Comparison of ENCODE assay signal across 15 cellular contexts in genomic region chr5:123538670-123539459, GRCh38. TPM values are rescaled to one million over a fixed set of nuclear protein-coding genes. Genes with fewer than 3 reads are reported as not detected.
DNase-seq lines count a peak whose midpoint lies in the region; ATAC-seq and TF ChIP-seq lines count a peak whose summit lies in the region.
"Had no signal": no experiment of that assay in that cellular context is flagged by ENCODE, and none has a peak within 500 bp of the region (broad histone marks: within the 10 kb centered on the region; RNA-seq: fewer than 3 reads in every experiment).

No MANE protein-coding gene starts in this region.

- H3K4me3 Mint-ChIP-seq in stimulated activated naive B cell treated with anti-CD40 and anti-IgM and Interleukin-4, amounts not matched to agents 10 μg/mL and 1 μg/mL and 100 μg/mL, for 72 hours, result no peak overlapping the region
- H3K4me3 Mint-ChIP-seq in osteocyte (ENCODE audit: unreplicated experiment), result no peak overlapping the region

- H3K27ac ChIP-seq in WERI-Rb-1 (peak overlapping the region; percentile 36), iPS-20b (ENCODE audit: low read length) (no peak overlapping the region)
- H3K27ac ChIP-seq: hepatocyte, SJCRH30, transverse colon had no signal

- intact Hi-C loops in left ventricle myocardium superior (cut with micrococcal nuclease) (loop anchor here (10.0 kb wide), 1 partner anchor 56 kb away; no protein-coding TSS in a partner anchor), Right ventricle myocardium inferior (cut with DNase I) (no loop called here)

- H3K36me3 Mint-ChIP-seq in stimulated activated naive B cell treated with anti-CD40 and anti-IgM and Interleukin-4, amounts not matched to agents 10 μg/mL and 1 μg/mL and 100 μg/mL, for 72 hours, result peaks cover 9 to 16% of the 10 kb centered on the region in 2 donors
- no peaks in the 10 kb centered on the region for H3K36me3 Mint-ChIP-seq in osteocyte (ENCODE audit: unreplicated experiment)

- H3K4me1 ChIP-seq in iPS-20b (ENCODE audit: insufficient read depth, low read length), result peaks cover 21% of the 10 kb centered on the region

- peak overlapping the region; percentile 80 for H3K27ac Mint-ChIP-seq in stimulated activated naive B cell treated with anti-CD40 and anti-IgM and Interleukin-4, amounts not matched to agents 10 μg/mL and 1 μg/mL and 100 μg/mL, for 72 hours
- H3K27ac Mint-ChIP-seq in osteocyte (ENCODE audit: unreplicated experiment), result no peak overlapping the region

- H3K27me3 Mint-ChIP-seq in stimulated activated naive B cell treated with anti-CD40 and anti-IgM and Interleukin-4, amounts not matched to agents 10 μg/mL and 1 μg/mL and 100 μg/mL, for 72 hours, result no peaks in the 10 kb centered on the region
- H3K27me3 Mint-ChIP-seq in osteocyte (ENCODE audit: unreplicated experiment), result no peaks in the 10 kb centered on the region

- H3K9ac ChIP-seq in iPS-20b (ENCODE audit: low read depth, low read length), result peak overlapping the region; percentile 16; the same call in 1 of the 2 replicates

- in situ Hi-C loops in G401 (cut with HindIII; ENCODE audit: low sequenced_read_pairs), result no loop called here

- H3K9me3 Mint-ChIP-seq in stimulated activated naive B cell treated with anti-CD40 and anti-IgM and Interleukin-4, amounts not matched to agents 10 μg/mL and 1 μg/mL and 100 μg/mL, for 72 hours, result peaks cover 0 to 2% of the 10 kb centered on the region in 2 donors
- H3K9me3 Mint-ChIP-seq in osteocyte (ENCODE audit: unreplicated experiment), result no peaks in the 10 kb centered on the region

- DNase-seq in left ventricle myocardium superior, result no peak
- no peak for DNase-seq in Right ventricle myocardium inferior (ENCODE audit: missing footprints)
- DNase-seq in WERI-Rb-1, result peak; percentile 53
- no peak for DNase-seq in stimulated activated naive B cell treated with anti-CD40 and anti-IgM and Interleukin-4, amounts not matched to agents 10 μg/mL and 1 μg/mL and 100 μg/mL, for 72 hours
- DNase-seq in hypothalamus (lab: John Stamatoyannopoulos, UW), result no peak
- no peak for DNase-seq in osteocyte (ENCODE audit: extremely low spot score, unreplicated experiment)
- no peak for DNase-seq in G401 (ENCODE audit: low spot score)
- DNase-seq: caudate nucleus, DMS53, NCI-H187 treated with DMSO at 0.1 percent for 48 hours, posterior cingulate gyrus, transverse colon had no signal

- ATAC-seq in left ventricle myocardium superior (peak; percentile 27), Right ventricle myocardium inferior (no peak)
- no peak for ATAC-seq in stimulated activated naive B cell treated with anti-CD40 and anti-IgM and Interleukin-4, amounts not matched to agents 10 μg/mL and 1 μg/mL and 100 μg/mL, for 72 hours (replicated peaks)

- H3K9me3 ChIP-seq in WERI-Rb-1 (ENCODE audit: severe bottlenecking) (no peaks in the 10 kb centered on the region), iPS-20b (ENCODE audit: insufficient read depth, low read depth, low read length) (no peaks in the 10 kb centered on the region)
- H3K9me3 ChIP-seq: SJCRH30, transverse colon had no signal

- H3K4me3 ChIP-seq in WERI-Rb-1 (ENCODE audit: low read depth, low read length), result no peak overlapping the region
- H3K4me3 ChIP-seq in iPS-20b (ENCODE audit: low read length), result no peak overlapping the region
- H3K4me3 ChIP-seq: hepatocyte, SJCRH30, transverse colon had no signal

- peaks cover 41 to 80% of the 10 kb centered on the region in 2 donors for H3K4me1 Mint-ChIP-seq in stimulated activated naive B cell treated with anti-CD40 and anti-IgM and Interleukin-4, amounts not matched to agents 10 μg/mL and 1 μg/mL and 100 μg/mL, for 72 hours
- peaks cover 5% of the 10 kb centered on the region for H3K4me1 Mint-ChIP-seq in osteocyte (ENCODE audit: unreplicated experiment)

- H3K27me3 ChIP-seq in WERI-Rb-1 (ENCODE audit: insufficient read depth, low read depth, severe bottlenecking), result no peaks in the 10 kb centered on the region
- no peaks in the 10 kb centered on the region for H3K27me3 ChIP-seq in iPS-20b (ENCODE audit: insufficient read depth, low read length)
- H3K27me3 ChIP-seq: hepatocyte, SJCRH30, transverse colon had no signal

- H3K36me3 ChIP-seq in WERI-Rb-1, result no peaks in the 10 kb centered on the region
- H3K36me3 ChIP-seq in iPS-20b (ENCODE audit: insufficient read depth, low read depth, low read length), result no peaks in the 10 kb centered on the region
- H3K36me3 ChIP-seq: transverse colon had no signal

- TF ChIP-seq CTCF in WERI-Rb-1 (IDR thresholded peaks at IDR 0.05; ENCODE audit: low read depth, low read length) (no peak), osteocyte (IDR thresholded peaks at IDR 0.05) (no peak)

RNA-seq across cellular contexts. Expression of gene CSNK1G3, which starts 26.9 kb away (rescaled TPM):
- 21.2 TPM for total RNA-seq in left ventricle myocardium superior
- 20.6 TPM for total RNA-seq in Right ventricle myocardium inferior
- 39.0 and 42.1 TPM in 2 replicates for total RNA-seq in osteocyte
- 23.8 and 30.0 TPM in 2 replicates for total RNA-seq in G401 (2014; rRNA removed; shearing (Covaris generic))
